12 cellular contexts compared by ENCODE assay signal in genomic region chr5:126368239-126368812, GRCh38. TPM values are rescaled to one million over a fixed set of nuclear protein-coding genes. Genes with fewer than 3 reads are reported as not detected.
A peak's percentile ranks its signal among the peaks of the same experiment; 100 is the strongest.
DNase-seq lines count a peak whose midpoint lies in the region; ATAC-seq and TF ChIP-seq lines count a peak whose summit lies in the region.
"Had no signal": no experiment of that assay in that cellular context is flagged by ENCODE, and none has a peak within 500 bp of the region (broad histone marks: within the 10 kb centered on the region; RNA-seq: fewer than 3 reads in every experiment).

No MANE protein-coding gene starts in this region.

- ATAC-seq in foreskin keratinocyte = peak; percentile 90
- ATAC-seq: mucosa of descending colon had no signal

- H3K4me3 ChIP-seq in suprapubic skin = no peak overlapping the region
- H3K4me3 ChIP-seq in left ventricle myocardium inferior = no peak overlapping the region
- H3K4me3 ChIP-seq: mucosa of descending colon had no signal

- TF ChIP-seq CTCF in foreskin keratinocyte (conservative IDR thresholded peaks at IDR 0.05) = no peak
- TF ChIP-seq CTCF in suprapubic skin (IDR thresholded peaks at IDR 0.05) = no peak
- no peak for TF ChIP-seq CTCF in left ventricle myocardium inferior (IDR thresholded peaks at IDR 0.05; ENCODE audit: borderline replicate concordance)

- no peaks in the 10 kb centered on the region for H3K9me3 ChIP-seq in suprapubic skin
- H3K9me3 ChIP-seq in left ventricle myocardium inferior (replicated peaks) = no peaks in the 10 kb centered on the region
- H3K9me3 ChIP-seq: mucosa of descending colon had no signal

- H3K36me3 ChIP-seq in suprapubic skin = no peaks in the 10 kb centered on the region
- H3K36me3 ChIP-seq in left ventricle myocardium inferior = no peaks in the 10 kb centered on the region

- no peak for TF ChIP-seq EP300 in suprapubic skin (IDR thresholded peaks at IDR 0.05)

- H3K27ac ChIP-seq in foreskin keratinocyte (peak overlapping the region; percentile 53), suprapubic skin (peak overlapping the region; percentile 16), left ventricle myocardium inferior (replicated peaks) (no peak overlapping the region)
- H3K27ac ChIP-seq: HL-60 had no signal

- H3K27me3 ChIP-seq in foreskin keratinocyte (no peaks in the 10 kb centered on the region), suprapubic skin (no peaks in the 10 kb centered on the region), left ventricle myocardium inferior (ENCODE audit: low read depth) (no peaks in the 10 kb centered on the region)

- H3K4me1 ChIP-seq in foreskin keratinocyte (peaks cover 20% of the 10 kb centered on the region), suprapubic skin (peaks cover 36% of the 10 kb centered on the region), left ventricle myocardium inferior (peaks cover 10% of the 10 kb centered on the region)

- TF ChIP-seq POLR2A in suprapubic skin (IDR thresholded peaks at IDR 0.05) = no peak

- intact Hi-C loops in left ventricle myocardium inferior (cut with micrococcal nuclease) = no loop called here

- 29% methylated on average over 2 of the region's 2 CpGs for WGBS in suprapubic skin

- DNase-seq in DMS 273 (lab: John Stamatoyannopoulos, UW; ENCODE audit: unreplicated experiment) = peak; percentile 32
- no peak for DNase-seq in DMS 273 treated with DMSO at 0.1 percent for 48 hours (lab: John Stamatoyannopoulos, UW)
- peak; percentile 48 for DNase-seq in NCI-H345 treated with DMSO at 0.1 percent for 48 hours (lab: John Stamatoyannopoulos, UW; ENCODE audit: unreplicated experiment)
- peak; percentile 92 to 97 for DNase-seq in foreskin keratinocyte
- no peak for DNase-seq in suprapubic skin (ENCODE audit: low spot score in 2 of 2)
- DNase-seq in left ventricle myocardium inferior = no peak
- no peak for DNase-seq in HuH-7.5 (ENCODE audit: low spot score)
- no peak for DNase-seq in GF-D8 (lab: John Stamatoyannopoulos, UW)
- DNase-seq: activated CD4-positive, alpha-beta T cell treated with anti-CD3 and anti-CD28 coated beads for 4 hours; mucosa of descending colon; substantia nigra had no signal

RNA-seq across cellular contexts. Expression of gene GRAMD2B, which starts 54.9 kb away (rescaled TPM):
- 21.5 and 25.1 TPM in 2 replicates for total RNA-seq in foreskin keratinocyte
- polyA plus RNA-seq in foreskin keratinocyte = 11.0 and 14.4 TPM in 2 replicates
- 10 to 100 TPM; 43.9 to 85.0 (median 52.3) TPM for total RNA-seq in suprapubic skin
- 24.6 TPM for total RNA-seq in left ventricle myocardium inferior

Comparison
In these comparisons a context has a peak if more than half of its experiments do, and no peak if none do; other contexts are left out.
1. DNase-seq: peak in DMS 273 (single experiment), NCI-H345 treated with DMSO at 0.1 percent for 48 hours (single experiment) and foreskin keratinocyte (2 of 2); none in DMS 273 treated with DMSO at 0.1 percent for 48 hours (single experiment), suprapubic skin (0 of 2), left ventricle myocardium inferior (single experiment), HuH-7.5 (single experiment) and GF-D8 (single experiment).